8 cellular contexts compared by ENCODE assay signal in genomic region chr10:68526634-68527132, GRCh38. TPM values are rescaled to one million over a fixed set of nuclear protein-coding genes. Genes with fewer than 3 reads are reported as not detected.
DNase-seq lines count a peak whose midpoint lies in the region; ATAC-seq and TF ChIP-seq lines count a peak whose summit lies in the region.

No MANE protein-coding gene starts in this region.

- DNase-seq in GM06990 (ENCODE audit: extremely low read depth, insufficient read length) (no peak), SJSA1 (ENCODE audit: low read depth in 1 of 2, low spot score in 2 of 2) (no peak), fibroblast of pulmonary artery (ENCODE audit: low read depth) (no peak), NCI-H1417 treated with DMSO at 0.1 percent for 48 hours (lab: John Stamatoyannopoulos, UW) (no peak)
- DNase-seq in stimulated activated naive CD4-positive, alpha-beta T cell treated with Interleukin-2 at 50 U/mL for 16 hours (lab: John Stamatoyannopoulos, UW) = no peak

- H3K4me1 ChIP-seq in SJSA1 (replicated peaks) (0 out of 2 replicates have a peak, but pooled peaks cover 3% of the 10 kb centered on the region), rectal smooth muscle tissue (ENCODE audit: control insufficient read depth, insufficient read depth, low read length) (peaks cover 3% of the 10 kb centered on the region)

- H3K4me3 ChIP-seq in GM06990 (replicated peaks; ENCODE audit: low read depth, low read length) (peak overlapping the region; percentile 98), SJSA1 (peak overlapping the region; percentile 84), fibroblast of pulmonary artery (replicated peaks; ENCODE audit: low read depth, low read length) (peak overlapping the region; percentile 92), rectal smooth muscle tissue (ENCODE audit: low read length) (peak overlapping the region; percentile 72)

- TF ChIP-seq CTCF in GM06990 (IDR thresholded peaks at IDR 0.05; ENCODE audit: insufficient read depth, low read length, poor library complexity, severe bottlenecking) (no peak), fibroblast of pulmonary artery (IDR thresholded peaks at IDR 0.05; ENCODE audit: low read length, missing control alignments) (no peak)

- peak overlapping the region; percentile 63 for H3K9ac ChIP-seq in rectal smooth muscle tissue (ENCODE audit: low read length)

- H3K27me3 ChIP-seq in GM06990 (replicated peaks; ENCODE audit: control insufficient read depth, insufficient read depth, low read length) = no peaks in the 10 kb centered on the region
- H3K27me3 ChIP-seq in SJSA1 (replicated peaks) = no peaks in the 10 kb centered on the region
- no peaks in the 10 kb centered on the region for H3K27me3 ChIP-seq in rectal smooth muscle tissue (ENCODE audit: control insufficient read depth, insufficient read depth, low read length)

- H3K36me3 ChIP-seq in GM06990 (ENCODE audit: control insufficient read depth, insufficient read depth, low read length) (no peaks in the 10 kb centered on the region), SJSA1 (peaks cover 12% of the 10 kb centered on the region), rectal smooth muscle tissue (ENCODE audit: control insufficient read depth, insufficient read depth, low read length) (no peaks in the 10 kb centered on the region)

- H3K27ac ChIP-seq in SJSA1 = no peak overlapping the region
- peak overlapping the region; percentile 88 for H3K27ac ChIP-seq in rectal smooth muscle tissue (ENCODE audit: low read depth, low read length)

- no peak for ATAC-seq in GM21825 (IDR thresholded peaks at IDR 0.05; ENCODE audit: unreplicated experiment)
- no peak for ATAC-seq in HG03442 (IDR thresholded peaks at IDR 0.05; ENCODE audit: unreplicated experiment)

- H3K9me3 ChIP-seq in SJSA1 (replicated peaks) = no peaks in the 10 kb centered on the region

RNA-seq across cellular contexts. Expression of gene SLC25A16, which starts 0.6 kb away (rescaled TPM):
- 9.3 and 21.0 TPM in 2 replicates for total RNA-seq in SJSA1 (2014; rRNA removed; shearing (Covaris generic))

RNA-seq across cellular contexts. Expression of gene TET1, which starts 33.5 kb away (rescaled TPM):
- 1.9 and 4.4 TPM in 2 replicates for total RNA-seq in SJSA1 (2014; rRNA removed; shearing (Covaris generic))

RNA-seq across cellular contexts. Expression of gene DNA2, which starts 54.9 kb away (rescaled TPM):
- 23.9 and 49.9 TPM in 2 replicates for total RNA-seq in SJSA1 (2014; rRNA removed; shearing (Covaris generic))
